Comparison of ENCODE assay signal across 8 cellular contexts in the genomic region with DNA sequence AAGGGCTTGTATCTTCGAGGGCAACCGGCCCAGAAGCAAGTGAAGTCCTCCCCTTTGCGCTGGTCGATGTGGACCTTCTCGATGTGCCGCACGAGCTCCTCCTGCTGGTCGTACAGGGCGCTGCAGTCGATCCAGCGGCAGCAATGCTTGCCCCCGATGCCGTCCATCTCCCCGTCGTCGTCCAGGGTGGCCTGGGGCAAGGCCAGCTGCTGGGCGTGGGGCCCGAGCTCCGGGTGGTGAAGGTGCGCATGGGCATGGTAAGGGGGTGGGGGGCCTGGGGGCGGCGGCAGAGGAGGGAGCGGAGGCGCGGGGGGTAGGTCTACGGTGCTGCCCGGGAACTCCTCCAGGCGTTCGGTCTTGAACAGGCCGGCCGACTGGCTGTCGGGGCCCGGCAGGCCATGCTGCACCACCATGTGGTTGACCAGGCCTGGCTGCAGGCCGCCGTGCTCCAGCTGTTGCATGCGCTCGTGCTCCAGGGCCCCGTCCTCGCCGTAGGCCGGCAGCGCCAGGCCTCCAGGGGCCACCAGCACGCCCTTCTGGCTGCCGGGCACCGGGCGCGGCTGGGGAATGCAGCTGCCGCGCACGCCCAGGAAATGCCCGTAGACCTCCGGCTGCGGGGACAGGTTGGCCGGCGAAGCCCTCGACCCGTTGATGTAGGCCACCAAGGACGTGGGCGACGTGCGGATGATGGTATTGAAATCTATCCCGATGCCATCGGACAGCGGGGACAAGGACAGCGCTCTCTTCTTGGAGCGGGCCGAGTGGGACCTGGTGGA.
DNase-seq lines count a peak whose midpoint lies in the region; ATAC-seq and TF ChIP-seq lines count a peak whose summit lies in the region.

No MANE protein-coding gene starts in this region.

- H3K4me3 ChIP-seq in fibroblast of pulmonary artery (replicated peaks; ENCODE audit: low read depth, low read length): no peak overlapping the region

- H3K4me1 Mint-ChIP-seq in CD14-positive monocyte (no peaks in the 10 kb centered on the region), HFFc6 (ENCODE audit: low read depth) (peaks cover 31% of the 10 kb centered on the region)

- H3K4me3 Mint-ChIP-seq in CD14-positive monocyte: no peak overlapping the region
- no peak overlapping the region for H3K4me3 Mint-ChIP-seq in HFFc6

- peaks cover 0 to 2% (median 2%) of the 10 kb centered on the region in 3 donors for H3K27me3 Mint-ChIP-seq in CD14-positive monocyte (ENCODE audit: low read depth in 3 of 3)
- H3K27me3 Mint-ChIP-seq in HFFc6 (ENCODE audit: insufficient read depth): no peaks in the 10 kb centered on the region

- H3K27ac Mint-ChIP-seq in CD14-positive monocyte: no peak overlapping the region
- H3K27ac Mint-ChIP-seq in HFFc6: no peak overlapping the region

- H3K9me3 Mint-ChIP-seq in CD14-positive monocyte: peaks cover 0 to 3% (median 0%) of the 10 kb centered on the region in 7 donors
- no peaks in the 10 kb centered on the region for H3K9me3 Mint-ChIP-seq in HFFc6

- no peaks in the 10 kb centered on the region for H3K36me3 Mint-ChIP-seq in CD14-positive monocyte
- 0 out of 2 replicates have a peak, but pooled peaks cover 16% of the 10 kb centered on the region for H3K36me3 Mint-ChIP-seq in HFFc6 (ENCODE audit: low read depth)

- no peak for ATAC-seq in HG03175 (IDR thresholded peaks at IDR 0.05; ENCODE audit: unreplicated experiment)
- no peak for ATAC-seq in HG02981 (IDR thresholded peaks at IDR 0.05; ENCODE audit: unreplicated experiment)

- TF ChIP-seq CTCF in CD14-positive monocyte (IDR thresholded peaks at IDR 0.05): peak; percentile 71
- peak; percentile 64 for TF ChIP-seq CTCF in HFFc6 (IDR thresholded peaks at IDR 0.05)
- TF ChIP-seq CTCF in fibroblast of pulmonary artery (IDR thresholded peaks at IDR 0.05; ENCODE audit: low read length, missing control alignments): peak; percentile 18

- DNase-seq in CD14-positive monocyte (ENCODE audit: low spot score) (peak; percentile 46), HFFc6 (no peak), fibroblast of pulmonary artery (ENCODE audit: low read depth) (no peak), NCI-H524 treated with DMSO at 0.1 percent for 48 hours (lab: John Stamatoyannopoulos, UW) (no peak)
- peak; percentile 18 for DNase-seq in activated CD4-positive, alpha-beta T cell treated with anti-CD3 and anti-CD28 coated beads, Interleukin-2, amount 50 U/mL, for 4 hours
- DNase-seq in stimulated activated CD4-positive, alpha-beta T cell treated with anti-CD3 and anti-CD28 coated beads, Interleukin-4, amount 100 ng/mL, for 4 hours: peak; percentile 13 to 43

- intact Hi-C loops in CD14-positive monocyte (cut with micrococcal nuclease): loop anchor here (5.0 to 10.0 kb wide), 2 partner anchors 383 to 386 kb away; no protein-coding TSS in a partner anchor

Comparison
In these comparisons a context has a peak if more than half of its experiments do, and no peak if none do; other contexts are left out.
1. DNase-seq: peak in CD14-positive monocyte (single experiment), activated CD4-positive, alpha-beta T cell treated with anti-CD3 and anti-CD28 coated beads, Interleukin-2, amount 50 U/mL, for 4 hours (2 of 2) and stimulated activated CD4-positive, alpha-beta T cell treated with anti-CD3 and anti-CD28 coated beads, Interleukin-4, amount 100 ng/mL, for 4 hours (2 of 2); none in HFFc6 (single experiment), fibroblast of pulmonary artery (single experiment) and NCI-H524 treated with DMSO at 0.1 percent for 48 hours (single experiment).
2. CTCF ChIP-seq: peak in every context shown above with its lines; median percentile 71 in CD14-positive monocyte; 64 in HFFc6; 18 in fibroblast of pulmonary artery.